ENCODE assay signal across 23 cellular contexts in genomic region chr17:33637534-33637933, GRCh38.
"Had no signal": no experiment of that assay in that cellular context is flagged by ENCODE, and none has a peak within 500 bp of the region (broad histone marks: within the 10 kb centered on the region; RNA-seq: fewer than 3 reads in every experiment).

No MANE protein-coding gene starts in this region.

- H3K27ac Mint-ChIP-seq: activated T-helper 1 cell treated with anti-CD3 and anti-CD28 coated beads, Interleukin-12 subunit alpha, Interleukin-12 subunit beta, Interleukin-2, Interleukin-4 antibody, amounts not matched to agents 30 ng/mL and 10 ng/mL and 1 ng/mL, durations not matched to agents 14 hours and 24 hours and 36 hours; effector memory CD8-positive, alpha-beta T cell; nephron progenitor cell; stimulated activated effector memory CD8-positive, alpha-beta T cell treated with anti-CD3 and anti-CD28 coated beads, Interleukin-12 subunit alpha, Interleukin-12 subunit beta, amount 100 ng/mL, for 72 hours; stimulated activated naive CD8-positive, alpha-beta T cell treated with anti-CD3 and anti-CD28 coated beads, Interleukin-15, Interleukin-2, amounts not matched to agents 100 ng/mL and 50 ng/mL, for 24 hours; type B pancreatic cell had no signal

- H3K4me3 Mint-ChIP-seq: activated T-helper 1 cell treated with anti-CD3 and anti-CD28 coated beads, Interleukin-12 subunit alpha, Interleukin-12 subunit beta, Interleukin-2, Interleukin-4 antibody, amounts not matched to agents 30 ng/mL and 10 ng/mL and 1 ng/mL, durations not matched to agents 14 hours and 24 hours and 36 hours; effector memory CD8-positive, alpha-beta T cell; naive B cell; nephron progenitor cell; stimulated activated effector memory CD8-positive, alpha-beta T cell treated with anti-CD3 and anti-CD28 coated beads, Interleukin-12 subunit alpha, Interleukin-12 subunit beta, amount 100 ng/mL, for 72 hours; stimulated activated naive CD8-positive, alpha-beta T cell treated with anti-CD3 and anti-CD28 coated beads, Interleukin-15, Interleukin-2, amounts not matched to agents 100 ng/mL and 50 ng/mL, for 24 hours; type B pancreatic cell had no signal

- H3K27me3 Mint-ChIP-seq: stimulated activated naive CD8-positive, alpha-beta T cell treated with anti-CD3 and anti-CD28 coated beads, Interleukin-15, Interleukin-2, amounts not matched to agents 100 ng/mL and 50 ng/mL, for 24 hours had no signal

- ATAC-seq: effector memory CD8-positive, alpha-beta T cell; left cardiac atrium; pancreas; stimulated activated effector memory CD8-positive, alpha-beta T cell treated with anti-CD3 and anti-CD28 coated beads, Interleukin-12 subunit alpha, Interleukin-12 subunit beta, amount 100 ng/mL, for 72 hours had no signal

- DNase-seq: activated CD4-positive, alpha-beta T cell treated with anti-CD3 and anti-CD28 coated beads, Interleukin-2, amount 50 U/mL, for 4 hours; amygdala; caudate nucleus; cortex of kidney; effector memory CD8-positive, alpha-beta T cell; erythroblast; head of caudate nucleus; hippocampal formation; left cardiac atrium; mammary epithelial cell; naive B cell; nephron progenitor cell; pancreas; retina; sigmoid colon; small intestine; stimulated activated CD4-positive, alpha-beta T cell treated with anti-CD3 and anti-CD28 coated beads, Interleukin-4, amount 100 ng/mL, for 24 hours; T1000; uterus had no signal

- H3K9me3 Mint-ChIP-seq: type B pancreatic cell had no signal

- H3K36me3 Mint-ChIP-seq: stimulated activated effector memory CD8-positive, alpha-beta T cell treated with anti-CD3 and anti-CD28 coated beads, Interleukin-12 subunit alpha, Interleukin-12 subunit beta, amount 100 ng/mL, for 72 hours; type B pancreatic cell had no signal
